Comparison of ENCODE assay signal across 1 cellular context in the genomic region with DNA sequence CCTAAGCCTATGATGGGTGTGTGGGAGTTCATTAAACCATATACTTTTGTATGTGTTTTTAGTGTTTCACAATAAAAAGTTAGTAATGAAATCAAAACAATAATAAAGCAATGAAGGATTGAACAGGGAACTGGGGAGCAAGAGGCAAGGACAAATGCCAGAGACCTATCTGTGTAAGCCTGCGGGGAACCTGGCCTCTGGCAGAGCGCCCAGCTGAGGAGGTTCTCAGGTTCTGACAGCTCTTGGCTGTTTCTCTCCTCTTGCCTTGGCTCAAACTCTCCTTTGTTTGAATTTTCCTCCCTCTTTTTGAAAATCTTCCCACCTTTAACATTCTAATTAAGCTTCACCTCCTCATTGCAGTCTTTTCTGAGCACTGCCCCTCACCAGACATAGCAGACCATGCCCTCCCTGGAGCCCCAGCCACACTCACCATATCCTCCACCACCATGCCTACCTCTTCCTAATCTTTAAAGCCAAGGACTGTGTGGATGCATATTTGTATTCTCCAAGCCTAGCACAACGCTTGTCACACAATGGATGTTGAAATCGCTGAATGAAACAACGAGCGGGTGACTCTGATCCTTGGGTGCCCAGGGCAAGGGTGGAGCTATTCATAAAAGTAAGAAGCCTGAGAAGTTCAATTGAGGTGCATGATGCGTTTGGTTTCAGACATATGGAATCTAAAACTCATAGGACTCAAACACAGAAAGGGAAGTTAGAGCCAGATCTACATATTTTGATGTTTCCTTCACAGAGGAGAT.
TF ChIP-seq lines count a peak whose summit lies in the region.

No MANE protein-coding gene starts in this region.

TF ChIP-seq in IMR-90, 13 proteins besides CTCF, POLR2A, EP300 and RAD21:
- TF ChIP-seq RFX5 (IDR thresholded peaks at IDR 0.05; ENCODE audit: low read depth, low read length): no peak
- TF ChIP-seq, protein P1, sequence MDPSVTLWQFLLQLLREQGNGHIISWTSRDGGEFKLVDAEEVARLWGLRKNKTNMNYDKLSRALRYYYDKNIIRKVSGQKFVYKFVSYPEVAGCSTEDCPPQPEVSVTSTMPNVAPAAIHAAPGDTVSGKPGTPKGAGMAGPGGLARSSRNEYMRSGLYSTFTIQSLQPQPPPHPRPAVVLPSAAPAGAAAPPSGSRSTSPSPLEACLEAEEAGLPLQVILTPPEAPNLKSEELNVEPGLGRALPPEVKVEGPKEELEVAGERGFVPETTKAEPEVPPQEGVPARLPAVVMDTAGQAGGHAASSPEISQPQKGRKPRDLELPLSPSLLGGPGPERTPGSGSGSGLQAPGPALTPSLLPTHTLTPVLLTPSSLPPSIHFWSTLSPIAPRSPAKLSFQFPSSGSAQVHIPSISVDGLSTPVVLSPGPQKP (IDR thresholded peaks at IDR 0.05; ENCODE audit: borderline replicate concordance, low read depth, low read length): no peak
- TF ChIP-seq, protein P2, sequence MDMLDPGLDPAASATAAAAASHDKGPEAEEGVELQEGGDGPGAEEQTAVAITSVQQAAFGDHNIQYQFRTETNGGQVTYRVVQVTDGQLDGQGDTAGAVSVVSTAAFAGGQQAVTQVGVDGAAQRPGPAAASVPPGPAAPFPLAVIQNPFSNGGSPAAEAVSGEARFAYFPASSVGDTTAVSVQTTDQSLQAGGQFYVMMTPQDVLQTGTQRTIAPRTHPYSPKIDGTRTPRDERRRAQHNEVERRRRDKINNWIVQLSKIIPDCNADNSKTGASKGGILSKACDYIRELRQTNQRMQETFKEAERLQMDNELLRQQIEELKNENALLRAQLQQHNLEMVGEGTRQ (IDR thresholded peaks at IDR 0.05; ENCODE audit: low read depth, low read length): no peak
- no peak for TF ChIP-seq FOS (IDR thresholded peaks at IDR 0.05; ENCODE audit: low read depth, low read length)
- no peak for TF ChIP-seq BHLHE40 (IDR thresholded peaks at IDR 0.05; ENCODE audit: low read depth, low read length)
- no peak for TF ChIP-seq SMC3 (IDR thresholded peaks at IDR 0.05; ENCODE audit: low read depth, low read length)
- no peak for TF ChIP-seq RCOR1 (IDR thresholded peaks at IDR 0.05; ENCODE audit: insufficient replicate concordance, low read length)
- TF ChIP-seq MAFK (IDR thresholded peaks at IDR 0.05; ENCODE audit: low read depth, low read length): no peak
- no peak for TF ChIP-seq CHD1 (IDR thresholded peaks at IDR 0.05; ENCODE audit: low read depth, low read length)
- TF ChIP-seq NFE2L2 (IDR thresholded peaks at IDR 0.05; ENCODE audit: low read depth, low read length): no peak
- TF ChIP-seq MXI1 (IDR thresholded peaks at IDR 0.05; ENCODE audit: borderline replicate concordance, low read depth, low read length): no peak
- no peak for TF ChIP-seq MAZ (IDR thresholded peaks at IDR 0.05; ENCODE audit: borderline replicate concordance, low read depth, low read length)
- TF ChIP-seq CEBPB (IDR thresholded peaks at IDR 0.05; ENCODE audit: low read depth, low read length): no peak
